ENCODE assay signal across 27 cellular contexts in genomic region chr14:38578278-38578681, GRCh38.
DNase-seq lines count a peak whose midpoint lies in the region; ATAC-seq and TF ChIP-seq lines count a peak whose summit lies in the region.
"Had no signal": no experiment of that assay in that cellular context is flagged by ENCODE, and none has a peak within 500 bp of the region (broad histone marks: within the 10 kb centered on the region; RNA-seq: fewer than 3 reads in every experiment).

No MANE protein-coding gene starts in this region.

- H3K4me1 Mint-ChIP-seq in natural killer cell treated with Interleukin-12 subunit alpha and Interleukin-12 subunit beta and Interleukin-15 and Interleukin-18, amount 100 ng/mL, for 72 hours (ENCODE audit: low read depth in 2 of 2) = no peaks in the 10 kb centered on the region
- H3K4me1 Mint-ChIP-seq: activated naive CD8-positive, alpha-beta T cell treated with anti-CD3 and anti-CD28 coated beads, Interleukin-2, amount 50 U/mL, for 24 hours; activated T-helper 17 cell treated with anti-CD3 and anti-CD28 coated beads, Interleukin-2, amount 50 U/mL, for 72 hours; IgD-negative memory B cell had no signal

- no peaks in the 10 kb centered on the region for H4K20me1 ChIP-seq in BLaER1 treated with 17β-estradiol and CSF1 and Interleukin-3, amounts not matched to agents 10 nM and 100 nM

- peak overlapping the region in 2 of 11 experiments; percentile 18; a peak in 2 of 22 replicates for H3K9ac ChIP-seq in BLaER1 treated with 17β-estradiol and CSF1 and Interleukin-3, amounts not matched to agents 10 nM and 100 nM

- peaks cover 14 to 22% (median 18%) of the 10 kb centered on the region in 10 experiments for H3K4me1 ChIP-seq in BLaER1 treated with 17β-estradiol and CSF1 and Interleukin-3, amounts not matched to agents 10 nM and 100 nM
- H3K4me1 ChIP-seq: HAP-1, heart right ventricle, SJSA1, suprapubic skin had no signal

- H3K27ac Mint-ChIP-seq in natural killer cell treated with Interleukin-12 subunit alpha and Interleukin-12 subunit beta and Interleukin-15 and Interleukin-18, amount 100 ng/mL, for 72 hours = no peak overlapping the region
- H3K27ac Mint-ChIP-seq: activated naive CD8-positive, alpha-beta T cell treated with anti-CD3 and anti-CD28 coated beads, Interleukin-2, amount 50 U/mL, for 24 hours; activated T-helper 17 cell treated with anti-CD3 and anti-CD28 coated beads, Interleukin-2, amount 50 U/mL, for 72 hours; IgD-negative memory B cell; nephron; progenitor cell of endocrine pancreas; T-helper 2 cell treated with Interferon-gamma antibody and Interleukin-4, amounts not matched to agents 5 μg/mL and 100 μg/mL, for 36 hours had no signal

- ATAC-seq in natural killer cell treated with Interleukin-12 subunit alpha and Interleukin-12 subunit beta and Interleukin-15 and Interleukin-18, amount 100 ng/mL, for 72 hours = no peak
- ATAC-seq: activated naive CD8-positive, alpha-beta T cell treated with anti-CD3 and anti-CD28 coated beads, Interleukin-2, amount 50 U/mL, for 24 hours; activated T-helper 17 cell treated with anti-CD3 and anti-CD28 coated beads, Interleukin-2, amount 50 U/mL, for 72 hours; esophagus mucosa; heart right ventricle; PC-3 had no signal

- peak overlapping the region; percentile 38 to 73 (median 62) for H3K4me2 ChIP-seq in BLaER1 treated with 17β-estradiol and CSF1 and Interleukin-3, amounts not matched to agents 10 nM and 100 nM

- no peaks in the 10 kb centered on the region for H3K36me3 ChIP-seq in BLaER1 treated with 17β-estradiol and CSF1 and Interleukin-3, amounts not matched to agents 10 nM and 100 nM
- no peaks in the 10 kb centered on the region for H3K36me3 ChIP-seq in MG63
- H3K36me3 ChIP-seq: HAP-1, heart right ventricle, SJSA1, suprapubic skin had no signal

- H3K27me3 ChIP-seq in BLaER1 treated with 17β-estradiol and CSF1 and Interleukin-3, amounts not matched to agents 10 nM and 100 nM = no peaks in the 10 kb centered on the region
- H3K27me3 ChIP-seq in MG63 = no peaks in the 10 kb centered on the region
- H3K27me3 ChIP-seq: heart right ventricle, SJSA1, suprapubic skin had no signal

- H3K36me3 Mint-ChIP-seq in natural killer cell treated with Interleukin-12 subunit alpha and Interleukin-12 subunit beta and Interleukin-15 and Interleukin-18, amount 100 ng/mL, for 72 hours = no peaks in the 10 kb centered on the region
- H3K36me3 Mint-ChIP-seq: IgD-negative memory B cell had no signal

- peaks cover 11% of the 10 kb centered on the region for H3K9me3 Mint-ChIP-seq in natural killer cell treated with Interleukin-12 subunit alpha and Interleukin-12 subunit beta and Interleukin-15 and Interleukin-18, amount 100 ng/mL, for 72 hours

- H3K27ac ChIP-seq in BLaER1 treated with 17β-estradiol and CSF1 and Interleukin-3, amounts not matched to agents 10 nM and 100 nM = peak overlapping the region in 5 of 11 experiments; percentile 1 to 55 (median 28); a peak in 4 of 22 replicates
- H3K27ac ChIP-seq: heart right ventricle, SJSA1, suprapubic skin had no signal

- H3K9me3 ChIP-seq in BLaER1 treated with 17β-estradiol and CSF1 and Interleukin-3, amounts not matched to agents 10 nM and 100 nM (replicated peaks in 1 of 11) = peaks cover 0 to 14% (median 3%) of the 10 kb centered on the region in 11 experiments; a peak in 6 of 22 replicates
- no peaks in the 10 kb centered on the region for H3K9me3 ChIP-seq in MG63
- H3K9me3 ChIP-seq: HAP-1, SJSA1, suprapubic skin had no signal

- peak; percentile 30 for DNase-seq in MG63
- DNase-seq in choroid plexus epithelial cell (ENCODE audit: low read depth) = peak; percentile 52
- DNase-seq in myocyte (ENCODE audit: low read depth) = peak; percentile 63
- DNase-seq in activated CD4-positive, alpha-beta T cell treated with anti-CD3 and anti-CD28 coated beads, Interleukin-2, amount 50 U/mL, for 4 hours = no peak
- DNase-seq in natural killer cell treated with Interleukin-12 subunit alpha and Interleukin-12 subunit beta and Interleukin-15 and Interleukin-18, amount 100 ng/mL, for 72 hours (ENCODE audit: low spot score) = no peak
- no peak for DNase-seq in AML-193 (lab: John Stamatoyannopoulos, UW)
- no peak for DNase-seq in effector CD4-positive, alpha-beta T cell
- DNase-seq: activated CD4-positive, alpha-beta T cell treated with anti-CD3 and anti-CD28 coated beads for 1 hour; activated naive CD8-positive, alpha-beta T cell treated with anti-CD3 and anti-CD28 coated beads, Interleukin-2, amount 50 U/mL, for 24 hours; central memory CD4-positive, alpha-beta T cell; DMS79; heart right ventricle; MV-4-11; NCI-H2081; NCI-H774; PC-3; stimulated activated CD8-positive, alpha-beta memory T cell treated with anti-CD3 and anti-CD28 coated beads, Interleukin-4, amount 100 ng/mL, for 48 hours had no signal

- TF ChIP-seq CTCF in choroid plexus epithelial cell (conservative IDR thresholded peaks at IDR 0.05; ENCODE audit: low read depth, low read length) = no peak

- H3K4me3 ChIP-seq in BLaER1 treated with 17β-estradiol and CSF1 and Interleukin-3, amounts not matched to agents 10 nM and 100 nM = no peak overlapping the region
- H3K4me3 ChIP-seq in MG63 (no peak overlapping the region), choroid plexus epithelial cell (ENCODE audit: low read depth, low read length) (no peak overlapping the region)
- H3K4me3 ChIP-seq: HAP-1, heart right ventricle, SJSA1, suprapubic skin had no signal

- no peak overlapping the region for H3K4me3 Mint-ChIP-seq in natural killer cell treated with Interleukin-12 subunit alpha and Interleukin-12 subunit beta and Interleukin-15 and Interleukin-18, amount 100 ng/mL, for 72 hours
- H3K4me3 Mint-ChIP-seq: activated naive CD8-positive, alpha-beta T cell treated with anti-CD3 and anti-CD28 coated beads, Interleukin-2, amount 50 U/mL, for 24 hours; activated T-helper 17 cell treated with anti-CD3 and anti-CD28 coated beads, Interleukin-2, amount 50 U/mL, for 72 hours; IgD-negative memory B cell; nephron; T-helper 2 cell treated with Interferon-gamma antibody and Interleukin-4, amounts not matched to agents 5 μg/mL and 100 μg/mL, for 36 hours had no signal

- no peaks in the 10 kb centered on the region for H3K27me3 Mint-ChIP-seq in natural killer cell treated with Interleukin-12 subunit alpha and Interleukin-12 subunit beta and Interleukin-15 and Interleukin-18, amount 100 ng/mL, for 72 hours
- H3K27me3 Mint-ChIP-seq: activated naive CD8-positive, alpha-beta T cell treated with anti-CD3 and anti-CD28 coated beads, Interleukin-2, amount 50 U/mL, for 24 hours; activated T-helper 17 cell treated with anti-CD3 and anti-CD28 coated beads, Interleukin-2, amount 50 U/mL, for 72 hours; IgD-negative memory B cell; progenitor cell of endocrine pancreas had no signal

Comparison
In these comparisons a context has a peak if more than half of its experiments do, and no peak if none do; other contexts are left out.
1. DNase-seq: peak in MG63 (single experiment), choroid plexus epithelial cell (single experiment) and myocyte (single experiment); none in activated CD4-positive, alpha-beta T cell treated with anti-CD3 and anti-CD28 coated beads, Interleukin-2, amount 50 U/mL, for 4 hours (0 of 2), natural killer cell treated with Interleukin-12 subunit alpha and Interleukin-12 subunit beta and Interleukin-15 and Interleukin-18, amount 100 ng/mL, for 72 hours (single experiment), AML-193 (0 of 2) and effector CD4-positive, alpha-beta T cell (single experiment).